Comparison of ENCODE assay signal across 1 cellular context in genomic region chr22:23322497-23323080, GRCh38.
A peak's percentile ranks its signal among the peaks of the same experiment; 100 is the strongest.
TF ChIP-seq lines count a peak whose summit lies in the region.

No MANE protein-coding gene starts in this region.

TF ChIP-seq in HepG2, 621 proteins besides CTCF, POLR2A, EP300 and RAD21:
- TF ChIP-seq ZFX (CRISPR knock-in tag; IDR thresholded peaks at IDR 0.05; ENCODE audit: low read depth) (peak; percentile 26; the same call in 1 of the 2 replicates), TEAD3 (CRISPR knock-in tag; optimal IDR thresholded peaks at IDR 0.05; ENCODE audit: borderline replicate concordance) (peak; percentile 25), SMC3 (IDR thresholded peaks at IDR 0.05; ENCODE audit: low read length) (peak; percentile 68), STAG1 (CRISPR knock-in tag; IDR thresholded peaks at IDR 0.05) (peak; percentile 63), HNF4A (CRISPR knock-in tag; IDR thresholded peaks at IDR 0.05) (0 out of 2 replicates have a peak, but pooled peaks have one; percentile 16)
